Comparison of ENCODE assay signal across 18 cellular contexts in the genomic region with DNA sequence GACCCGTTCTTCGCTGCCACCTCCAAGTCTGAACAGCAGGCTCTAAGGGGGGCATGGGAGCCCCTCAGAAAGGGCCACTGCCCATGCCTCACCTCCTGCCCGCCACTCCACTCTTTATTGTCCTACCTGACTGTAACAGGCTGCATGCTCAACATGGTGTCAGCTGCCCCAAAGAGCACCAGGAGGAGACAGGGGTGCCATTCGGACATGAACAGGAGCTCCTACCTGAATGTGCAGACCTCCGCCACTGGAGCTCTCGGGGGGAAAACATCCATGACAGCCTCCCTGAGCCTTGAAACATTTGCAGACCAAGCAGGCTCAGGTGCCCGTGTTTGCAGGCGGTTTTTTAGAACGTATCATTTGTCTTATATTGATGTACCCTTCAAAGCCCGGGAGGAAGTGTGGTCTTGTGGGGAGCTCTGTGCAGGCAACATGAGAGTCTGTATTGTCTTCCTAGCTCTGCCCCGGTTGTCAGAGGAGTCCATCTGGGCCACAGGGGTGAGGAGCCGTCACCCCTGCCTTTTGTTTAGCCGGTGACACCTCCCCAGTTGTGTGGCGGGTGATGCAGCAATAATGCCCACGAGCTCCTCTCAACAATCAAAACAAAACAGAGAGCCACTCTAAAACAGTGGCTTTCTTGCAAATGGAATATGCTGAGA. TPM values are rescaled to one million over a fixed set of nuclear protein-coding genes. Genes with fewer than 3 reads are reported as not detected.
A peak's percentile ranks its signal among the peaks of the same experiment; 100 is the strongest.
DNase-seq lines count a peak whose midpoint lies in the region; ATAC-seq and TF ChIP-seq lines count a peak whose summit lies in the region.
"Had no signal": no experiment of that assay in that cellular context is flagged by ENCODE, and none has a peak within 500 bp of the region (broad histone marks: within the 10 kb centered on the region; RNA-seq: fewer than 3 reads in every experiment).

No MANE protein-coding gene starts in this region.

- no peaks in the 10 kb centered on the region for H3K9me2 ChIP-seq in hepatocyte (replicated peaks; ENCODE audit: insufficient read depth)

- no peaks in the 10 kb centered on the region for H3K4me1 ChIP-seq in vagina
- no peaks in the 10 kb centered on the region for H3K4me1 ChIP-seq in hepatocyte (ENCODE audit: insufficient read depth)
- H3K4me1 ChIP-seq: upper lobe of left lung had no signal

- H3K4me3 Mint-ChIP-seq in stimulated activated naive CD8-positive, alpha-beta T cell treated with anti-CD3 and anti-CD28 coated beads, Interleukin-15, amount 100 ng/mL, for 72 hours, result peak overlapping the region; percentile 77 to 84

- peak; percentile 59 for DNase-seq in activated gamma-delta T cell treated with Interleukin-2 at 50 U/mL for 16 hours
- DNase-seq in activated gamma-delta T cell (lab: John Stamatoyannopoulos, UW), result no peak
- peak; percentile 51 to 57 for DNase-seq in activated CD8-positive, alpha-beta memory T cell treated with anti-CD3 and anti-CD28 coated beads for 1 hour (ENCODE audit: extremely low read depth in 1 of 2, low read depth in 1 of 2)
- peak; percentile 52 for DNase-seq in effector CD8-positive, alpha-beta T cell (lab: John Stamatoyannopoulos, UW)
- DNase-seq in stimulated activated naive CD8-positive, alpha-beta T cell treated with anti-CD3 and anti-CD28 coated beads, Interleukin-15, amount 100 ng/mL, for 72 hours, result peak; percentile 81 to 87
- DNase-seq in vagina (ENCODE audit: extremely low spot score in 2 of 2), result no peak
- DNase-seq in hepatocyte (ENCODE audit: low spot score), result no peak
- DNase-seq: activated CD4-positive, alpha-beta T cell treated with anti-CD3 and anti-CD28 coated beads for 1 hour; aorta; cortex of kidney; mammary epithelial cell; NCI-H2227 treated with DMSO at 0.1 percent for 48 hours had no signal

- no peaks in the 10 kb centered on the region for H3K9me3 ChIP-seq in vagina
- no peaks in the 10 kb centered on the region for H3K9me3 ChIP-seq in hepatocyte (ENCODE audit: low read depth)

- no peak for TF ChIP-seq CTCF in vagina (IDR thresholded peaks at IDR 0.05)
- TF ChIP-seq CTCF in hepatocyte (IDR thresholded peaks at IDR 0.05; ENCODE audit: poor library complexity), result no peak

- H3K27ac ChIP-seq in vagina (no peak overlapping the region), hepatocyte (no peak overlapping the region)

- H3K4me1 Mint-ChIP-seq in stimulated activated naive CD8-positive, alpha-beta T cell treated with anti-CD3 and anti-CD28 coated beads, Interleukin-15, amount 100 ng/mL, for 72 hours, result peaks cover 91% of the 10 kb centered on the region

- H3K4me2 ChIP-seq in hepatocyte, result no peak overlapping the region

- H3K27me3 Mint-ChIP-seq in stimulated activated naive CD8-positive, alpha-beta T cell treated with anti-CD3 and anti-CD28 coated beads, Interleukin-15, amount 100 ng/mL, for 72 hours, result no peaks in the 10 kb centered on the region

- no peak for TF ChIP-seq POLR2A in vagina (IDR thresholded peaks at IDR 0.05)

- no peak overlapping the region for H2AFZ ChIP-seq in hepatocyte

- H3K36me3 ChIP-seq in vagina (no peaks in the 10 kb centered on the region), hepatocyte (replicated peaks; ENCODE audit: insufficient read depth, low read depth) (no peaks in the 10 kb centered on the region)
- H3K36me3 ChIP-seq: upper lobe of left lung had no signal

- H3K27me3 ChIP-seq in vagina, result no peaks in the 10 kb centered on the region
- H3K27me3 ChIP-seq in hepatocyte, result no peaks in the 10 kb centered on the region
- H3K27me3 ChIP-seq: upper lobe of left lung had no signal

- peak overlapping the region; percentile 80 to 88 for H3K27ac Mint-ChIP-seq in stimulated activated naive CD8-positive, alpha-beta T cell treated with anti-CD3 and anti-CD28 coated beads, Interleukin-15, amount 100 ng/mL, for 72 hours

- intact Hi-C loops in vagina (cut with DNase I), result no loop called here

- H3K9me3 Mint-ChIP-seq in stimulated activated naive CD8-positive, alpha-beta T cell treated with anti-CD3 and anti-CD28 coated beads, Interleukin-15, amount 100 ng/mL, for 72 hours, result peaks cover 0 to 5% of the 10 kb centered on the region in 2 donors

- H3K4me3 ChIP-seq in vagina (no peak overlapping the region), hepatocyte (no peak overlapping the region)

- H4K20me1 ChIP-seq in hepatocyte (ENCODE audit: insufficient read depth, poor library complexity, severe bottlenecking), result no peaks in the 10 kb centered on the region

- no peaks in the 10 kb centered on the region for H3K79me2 ChIP-seq in hepatocyte

- ATAC-seq in stimulated activated naive CD8-positive, alpha-beta T cell treated with anti-CD3 and anti-CD28 coated beads, Interleukin-15, amount 100 ng/mL, for 72 hours, result peak; percentile 94
- no peak for ATAC-seq in HG02885 (IDR thresholded peaks at IDR 0.05; ENCODE audit: poor library complexity, unreplicated experiment)

- 93% methylated on average over 15 of the region's 15 CpGs for WGBS in hepatocyte (ENCODE audit: low lambda C conversion rate, missing lambda C conversion rate)

RNA-seq across cellular contexts. Expression of gene CD8A, which starts 35.1 kb away (rescaled TPM):
- total RNA-seq in vagina (6.9 TPM), hepatocyte (0.33 TPM in 1 of 2 replicates, not detected in the other)
- polyA plus RNA-seq in hepatocyte, result 0.21 TPM in 1 of 2 replicates, not detected in the other
- total RNA-seq: fibroblast of lung, M059J, skeletal muscle tissue had no signal
- polyA plus RNA-seq: AG04450, fibroblast of lung had no signal

RNA-seq across cellular contexts. Expression of gene CD8B, which starts 35.8 kb away (rescaled TPM):
- total RNA-seq in vagina, result 10.6 TPM
- 1.00 and 1.5 TPM in 2 replicates for total RNA-seq in hepatocyte
- 1.1 and 3.0 TPM in 2 replicates for polyA plus RNA-seq in hepatocyte
- total RNA-seq: fibroblast of lung, M059J, mammary epithelial cell had no signal
- polyA plus RNA-seq: AG04450, fibroblast of lung, mammary epithelial cell had no signal

Comparison
In these comparisons a context has a peak if more than half of its experiments do, and no peak if none do; other contexts are left out.
1. DNase-seq: peak in activated gamma-delta T cell treated with Interleukin-2 at 50 U/mL for 16 hours (single experiment), activated CD8-positive, alpha-beta memory T cell treated with anti-CD3 and anti-CD28 coated beads for 1 hour (2 of 2), effector CD8-positive, alpha-beta T cell (single experiment) and stimulated activated naive CD8-positive, alpha-beta T cell treated with anti-CD3 and anti-CD28 coated beads, Interleukin-15, amount 100 ng/mL, for 72 hours (2 of 2); none in activated gamma-delta T cell (single experiment), vagina (0 of 2) and hepatocyte (single experiment).